ENCODE assay signal across 8 cellular contexts in the genomic region with DNA sequence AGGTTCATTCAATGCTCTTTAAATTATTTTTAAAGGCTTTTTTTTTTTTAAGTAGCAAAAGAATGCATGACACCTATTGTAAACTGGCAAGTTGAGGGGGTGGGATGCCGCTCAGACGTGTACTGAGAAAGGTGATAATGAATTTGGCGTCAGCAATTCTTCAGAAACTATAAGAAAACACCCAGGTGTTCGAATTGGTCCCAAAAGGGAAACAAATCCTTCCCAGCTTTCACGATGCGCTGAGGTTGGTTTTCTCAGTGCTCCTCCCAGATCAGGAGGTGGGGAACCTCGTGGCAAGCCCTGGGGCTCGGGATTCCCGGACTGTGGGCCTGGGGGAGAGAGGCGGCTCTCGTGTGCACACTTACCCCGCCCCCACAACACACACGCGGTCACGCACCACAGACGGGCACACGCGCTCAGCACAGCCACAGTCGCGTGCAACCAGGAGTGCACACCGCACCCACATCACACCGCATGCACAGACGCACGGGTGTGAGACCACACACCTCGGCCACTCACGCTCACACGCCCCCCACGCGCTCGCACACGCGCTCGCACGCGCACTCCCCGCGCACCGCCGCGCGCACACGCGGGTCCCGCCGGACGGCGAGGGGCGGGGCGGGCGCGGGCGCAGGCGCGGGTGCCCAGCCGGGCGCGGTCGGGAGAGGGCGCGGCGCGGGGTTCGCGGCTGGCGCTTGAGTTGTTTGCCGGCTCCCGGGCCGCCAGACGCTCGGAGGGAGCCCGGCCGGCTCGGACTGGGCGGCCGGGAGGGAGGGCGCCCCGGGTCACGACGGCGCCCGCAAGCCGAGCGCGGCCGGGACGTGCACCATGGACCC. TPM values are rescaled to one million over a fixed set of nuclear protein-coding genes. Genes with fewer than 3 reads are reported as not detected.
DNase-seq lines count a peak whose midpoint lies in the region; ATAC-seq and TF ChIP-seq lines count a peak whose summit lies in the region.

A gene with protein sequence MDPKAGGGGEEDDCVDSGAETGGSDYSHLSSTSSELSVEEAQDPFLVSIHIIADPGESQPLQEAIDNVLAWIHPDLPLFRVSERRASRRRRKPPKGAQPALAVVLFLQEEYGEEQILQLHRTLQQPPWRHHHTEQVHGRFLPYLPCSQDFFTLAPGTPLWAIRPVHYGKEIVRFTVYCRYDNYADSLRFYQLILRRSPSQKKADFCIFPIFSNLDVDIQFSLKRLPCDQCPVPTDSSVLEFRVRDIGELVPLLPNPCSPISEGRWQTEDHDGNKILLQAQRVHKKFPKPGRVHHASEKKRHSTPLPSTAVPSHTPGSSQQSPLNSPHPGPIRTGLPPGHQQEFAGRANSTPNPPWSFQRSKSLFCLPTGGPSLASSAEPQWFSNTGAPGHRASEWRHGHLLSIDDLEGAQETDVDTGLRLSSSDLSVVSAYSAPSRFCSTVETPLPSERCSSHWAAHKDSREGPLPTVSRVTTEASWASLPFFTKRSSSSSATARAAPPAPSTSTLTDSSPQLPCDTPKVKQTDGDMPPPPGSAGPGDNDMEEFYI (plus strand): TSS at position 725 of the 836 bp plus-strand sequence. CDS start 104 bp downstream, at position 829.

- H3K36me3 Mint-ChIP-seq in activated CD8-positive, alpha-beta T cell treated with anti-CD3 and anti-CD28 coated beads, Interleukin-2, amount 10 ng/mL, durations not matched to agents 7 days and 5 days (ENCODE audit: low read depth), result no peaks in the 10 kb centered on the region
- H3K36me3 Mint-ChIP-seq in stimulated activated naive CD8-positive, alpha-beta T cell treated with anti-CD3 and anti-CD28 coated beads, Interleukin-15, Interleukin-2, amounts not matched to agents 100 ng/mL and 50 ng/mL, for 24 hours (ENCODE audit: low read depth), result no peaks in the 10 kb centered on the region

- peak within 1 kb of the TSS; percentile 70 for H3K4me3 Mint-ChIP-seq in activated CD8-positive, alpha-beta T cell treated with anti-CD3 and anti-CD28 coated beads, Interleukin-2, amount 10 ng/mL, durations not matched to agents 7 days and 5 days
- H3K4me3 Mint-ChIP-seq in stimulated activated naive CD8-positive, alpha-beta T cell treated with anti-CD3 and anti-CD28 coated beads, Interleukin-15, Interleukin-2, amounts not matched to agents 100 ng/mL and 50 ng/mL, for 24 hours, result peak within 1 kb of the TSS; percentile 72

- POLR2A ChIA-PET in activated CD8-positive, alpha-beta T cell treated with anti-CD3 and anti-CD28 coated beads, Interleukin-2, amount 10 ng/mL, durations not matched to agents 7 days and 5 days (lab: Charles Lee), result no interaction called here

- CTCF ChIA-PET in activated CD8-positive, alpha-beta T cell treated with anti-CD3 and anti-CD28 coated beads, Interleukin-2, amount 10 ng/mL, durations not matched to agents 7 days and 5 days (lab: Charles Lee), result interaction anchor here (0.9 kb wide), 1 partner anchor 11 kb away, joined by 3 read pairs; no protein-coding TSS in a partner anchor

- H3K36me3 ChIP-seq in HAP-1 (replicated peaks) (peaks cover 17% of the 10 kb centered on the region), mucosa of descending colon (ENCODE audit: low read depth) (no peaks in the 10 kb centered on the region)

- H3K27me3 ChIP-seq in HAP-1 (ENCODE audit: low read depth), result no peaks in the 10 kb centered on the region

- H3K27ac Mint-ChIP-seq in activated CD8-positive, alpha-beta T cell treated with anti-CD3 and anti-CD28 coated beads, Interleukin-2, amount 10 ng/mL, durations not matched to agents 7 days and 5 days, result no peak within 1 kb of the TSS
- H3K27ac Mint-ChIP-seq in stimulated activated naive CD8-positive, alpha-beta T cell treated with anti-CD3 and anti-CD28 coated beads, Interleukin-15, Interleukin-2, amounts not matched to agents 100 ng/mL and 50 ng/mL, for 24 hours, result peak within 1 kb of the TSS; percentile 45

- H3K4me3 ChIP-seq in HAP-1, result peak within 1 kb of the TSS; percentile 78
- H3K4me3 ChIP-seq in epithelial cell of esophagus (ENCODE audit: low read length), result peak within 1 kb of the TSS; percentile 47
- peak within 1 kb of the TSS; percentile 26 for H3K4me3 ChIP-seq in mucosa of descending colon

- H3K4me1 Mint-ChIP-seq in activated CD8-positive, alpha-beta T cell treated with anti-CD3 and anti-CD28 coated beads, Interleukin-2, amount 10 ng/mL, durations not matched to agents 7 days and 5 days (ENCODE audit: low read depth), result peaks cover 4% of the 10 kb centered on the region
- peaks cover 6% of the 10 kb centered on the region for H3K4me1 Mint-ChIP-seq in stimulated activated naive CD8-positive, alpha-beta T cell treated with anti-CD3 and anti-CD28 coated beads, Interleukin-15, Interleukin-2, amounts not matched to agents 100 ng/mL and 50 ng/mL, for 24 hours (ENCODE audit: low read depth)

- no peak for TF ChIP-seq CTCF in epithelial cell of esophagus (IDR thresholded peaks at IDR 0.05; ENCODE audit: insufficient read depth, low read depth, low read length, missing control alignments)
- TF ChIP-seq CTCF in mucosa of descending colon (IDR thresholded peaks at IDR 0.05), result peak; percentile 27

- in situ Hi-C loops in HAP-1 (cut with MboI; ENCODE audit: low sequenced_read_pairs), result loop anchor here (5.0 to 25.0 kb wide), 2 partner anchors 50 to 1285 kb away; a partner anchor contains a TSS

- H3K27me3 Mint-ChIP-seq in activated CD8-positive, alpha-beta T cell treated with anti-CD3 and anti-CD28 coated beads, Interleukin-2, amount 10 ng/mL, durations not matched to agents 7 days and 5 days (ENCODE audit: low read depth), result peaks cover 48% of the 10 kb centered on the region
- peaks cover 61% of the 10 kb centered on the region for H3K27me3 Mint-ChIP-seq in stimulated activated naive CD8-positive, alpha-beta T cell treated with anti-CD3 and anti-CD28 coated beads, Interleukin-15, Interleukin-2, amounts not matched to agents 100 ng/mL and 50 ng/mL, for 24 hours

- H3K9me3 ChIP-seq in HAP-1 (no peaks in the 10 kb centered on the region), mucosa of descending colon (no peaks in the 10 kb centered on the region)

- peak; percentile 89 for DNase-seq in GM03348 (ENCODE audit: low spot score)
- peak; percentile 46 to 75 for DNase-seq in HAP-1 (ENCODE audit: low spot score in 2 of 2)
- DNase-seq in NAMALWA (ENCODE audit: low spot score), result peak; percentile 63
- peak; percentile 51 for DNase-seq in activated CD8-positive, alpha-beta T cell treated with anti-CD3 and anti-CD28 coated beads, Interleukin-2, amount 10 ng/mL, durations not matched to agents 7 days and 5 days
- DNase-seq in epithelial cell of esophagus (ENCODE audit: low read depth), result peak; percentile 41
- DNase-seq in mucosa of descending colon, result peak in 2 of 3 donors; percentile 41 to 60

- H3K4me1 ChIP-seq in HAP-1 (peaks cover 18% of the 10 kb centered on the region), mucosa of descending colon (ENCODE audit: low read depth) (peaks cover 5% of the 10 kb centered on the region)

- H3K9me3 Mint-ChIP-seq in activated CD8-positive, alpha-beta T cell treated with anti-CD3 and anti-CD28 coated beads, Interleukin-2, amount 10 ng/mL, durations not matched to agents 7 days and 5 days (ENCODE audit: insufficient read depth), result no peaks in the 10 kb centered on the region
- no peaks in the 10 kb centered on the region for H3K9me3 Mint-ChIP-seq in stimulated activated naive CD8-positive, alpha-beta T cell treated with anti-CD3 and anti-CD28 coated beads, Interleukin-15, Interleukin-2, amounts not matched to agents 100 ng/mL and 50 ng/mL, for 24 hours

- intact Hi-C loops in mucosa of descending colon (cut with DNase I, micrococcal nuclease), result loop anchor here in 1 of 2 donors (5.0 kb wide), 1 partner anchor 65 kb away; no protein-coding TSS in a partner anchor

- peak; percentile 93 for ATAC-seq in activated CD8-positive, alpha-beta T cell treated with anti-CD3 and anti-CD28 coated beads, Interleukin-2, amount 10 ng/mL, durations not matched to agents 7 days and 5 days
- ATAC-seq in mucosa of descending colon (peak; percentile 91), HG03108 (IDR thresholded peaks at IDR 0.05; ENCODE audit: unreplicated experiment) (no peak)

RNA-seq across cellular contexts. Expression of the gene that starts here (rescaled TPM):
- total RNA-seq in activated CD8-positive, alpha-beta T cell treated with anti-CD3 and anti-CD28 coated beads, Interleukin-2, amount 10 ng/mL, durations not matched to agents 7 days and 5 days, result not detected
- total RNA-seq in mucosa of descending colon, result 10 to 100 TPM in 1 of 3 donors, 1 to 10 TPM in 2; 1.2 to 15.2 (median 2.1) TPM

Comparison
In these comparisons a context has a peak if more than half of its experiments do, and no peak if none do; other contexts are left out.
1. Peak in DNase-seq and ATAC-seq in activated CD8-positive, alpha-beta T cell treated with anti-CD3 and anti-CD28 coated beads, Interleukin-2, amount 10 ng/mL, durations not matched to agents 7 days and 5 days; RNA of the gene not detected or under 1 TPM.
2. H3K4me3 ChIP-seq: peak in every context shown above with its lines; median percentile 78 in HAP-1; 47 in epithelial cell of esophagus; 26 in mucosa of descending colon.